ENCODE assay signal across 9 cellular contexts in genomic region chr22:49670610-49671330, GRCh38.
A peak's percentile ranks its signal among the peaks of the same experiment; 100 is the strongest.
DNase-seq lines count a peak whose midpoint lies in the region; ATAC-seq and TF ChIP-seq lines count a peak whose summit lies in the region.
"Had no signal": no experiment of that assay in that cellular context is flagged by ENCODE, and none has a peak within 500 bp of the region (broad histone marks: within the 10 kb centered on the region; RNA-seq: fewer than 3 reads in every experiment).

No MANE protein-coding gene starts in this region.

- intact Hi-C loops in CD4-positive, alpha-beta T cell (cut with DNase I, micrococcal nuclease): no loop called here

- DNase-seq in CD4-positive, alpha-beta T cell: peak in 1 of 10 experiments; percentile 34
- DNase-seq in NT2/D1 (ENCODE audit: low read depth, low spot score): no peak
- DNase-seq in effector memory CD8-positive, alpha-beta T cell: no peak
- DNase-seq in trophoblast cell: no peak
- no peak for DNase-seq in NCI-H1048 (lab: John Stamatoyannopoulos, UW)
- no peak for DNase-seq in superior temporal gyrus (ENCODE audit: extremely low spot score)
- no peak for DNase-seq in SKM-1 treated with dmso at 0.1 percent for 144 hours (lab: John Stamatoyannopoulos, UW; ENCODE audit: unreplicated experiment)
- DNase-seq: anterior cingulate cortex had no signal

- peak overlapping the region; percentile 84 for H3K4me3 Mint-ChIP-seq in CD4-positive, alpha-beta T cell
- H3K4me3 Mint-ChIP-seq in effector memory CD8-positive, alpha-beta T cell: peak overlapping the region; percentile 73 to 82

- no peak overlapping the region for H3K14ac ChIP-seq in trophoblast cell (ENCODE audit: low read length)

- no peaks in the 10 kb centered on the region for H3K36me3 Mint-ChIP-seq in CD4-positive, alpha-beta T cell (ENCODE audit: low read depth)
- H3K36me3 Mint-ChIP-seq in effector memory CD8-positive, alpha-beta T cell (ENCODE audit: insufficient read depth): no peaks in the 10 kb centered on the region

- H2BK5ac ChIP-seq in trophoblast cell (ENCODE audit: low read depth, low read length, poor library complexity): no peak overlapping the region

- no peaks in the 10 kb centered on the region for H3K79me2 ChIP-seq in trophoblast cell (ENCODE audit: control insufficient read depth, insufficient read depth, low read length, poor library complexity)

- H3K4me2 ChIP-seq in trophoblast cell (ENCODE audit: low read length): peak overlapping the region; percentile 39

- H4K91ac ChIP-seq in trophoblast cell (ENCODE audit: low read depth, low read length): no peak overlapping the region

- H2AK5ac ChIP-seq in trophoblast cell (ENCODE audit: low read length): no peak overlapping the region

- H3K4me3 ChIP-seq in NT2/D1 (ENCODE audit: insufficient read length, low read depth) (peak overlapping the region; percentile 26), trophoblast cell (ENCODE audit: low read depth, low read length) (no peak overlapping the region)

- POLR2A ChIA-PET in CD4-positive, alpha-beta T cell (lab: Charles Lee): interaction anchor here (2.1 kb wide), 1 partner anchor 13 kb away, joined by 10 read pairs; no protein-coding TSS in a partner anchor

- no CpG with 5 or more reads among the region's 45 CpGs for WGBS in trophoblast cell (ENCODE audit: extremely low coverage, insufficient coverage, insufficient read length)

- H2BK120ac ChIP-seq in trophoblast cell (ENCODE audit: insufficient read depth, low read length, poor library complexity): no peak overlapping the region

- H2AFZ ChIP-seq in trophoblast cell (ENCODE audit: insufficient read depth, low read length, poor library complexity): no peak overlapping the region

- peaks cover 33% of the 10 kb centered on the region for H3K27me3 Mint-ChIP-seq in CD4-positive, alpha-beta T cell
- peaks cover 28 to 35% of the 10 kb centered on the region in 2 donors for H3K27me3 Mint-ChIP-seq in effector memory CD8-positive, alpha-beta T cell

- H3K4ac ChIP-seq in trophoblast cell (ENCODE audit: low read depth, low read length): no peak overlapping the region

- H3K9ac ChIP-seq in NT2/D1 (ENCODE audit: insufficient read length, low read depth) (peak overlapping the region; percentile 50), trophoblast cell (ENCODE audit: low read length) (no peak overlapping the region)

- no peak overlapping the region for H3K27ac Mint-ChIP-seq in CD4-positive, alpha-beta T cell
- H3K27ac Mint-ChIP-seq in effector memory CD8-positive, alpha-beta T cell: peak overlapping the region; percentile 11 to 68

- ATAC-seq in CD4-positive, alpha-beta T cell (ENCODE audit: poor library complexity): peak; percentile 43
- ATAC-seq in effector memory CD8-positive, alpha-beta T cell (replicated peaks): peak; percentile 57
- no peak for ATAC-seq in HG02970 (IDR thresholded peaks at IDR 0.05; ENCODE audit: low FRiP score, unreplicated experiment)

- H4K8ac ChIP-seq in trophoblast cell (ENCODE audit: low read depth, low read length): no peak overlapping the region

- H3K4me1 Mint-ChIP-seq in CD4-positive, alpha-beta T cell (ENCODE audit: low read depth): peaks cover 33% of the 10 kb centered on the region
- H3K4me1 Mint-ChIP-seq in effector memory CD8-positive, alpha-beta T cell (ENCODE audit: low read depth in 2 of 2): peaks cover 16 to 17% of the 10 kb centered on the region in 2 donors

- H3K23ac ChIP-seq in trophoblast cell (ENCODE audit: low read length): no peak overlapping the region

- no peaks in the 10 kb centered on the region for H3K9me3 Mint-ChIP-seq in CD4-positive, alpha-beta T cell
- no peaks in the 10 kb centered on the region for H3K9me3 Mint-ChIP-seq in effector memory CD8-positive, alpha-beta T cell

- CTCF ChIA-PET in CD4-positive, alpha-beta T cell (lab: Charles Lee): no interaction called here

- H3K27me3 ChIP-seq in CD4-positive, alpha-beta T cell (ENCODE audit: control insufficient read depth, insufficient read depth, low read length): peaks cover 28% of the 10 kb centered on the region
- H3K27me3 ChIP-seq in NT2/D1 (ENCODE audit: insufficient read depth, insufficient read length): peaks cover 62% of the 10 kb centered on the region
- peaks cover 35% of the 10 kb centered on the region for H3K27me3 ChIP-seq in trophoblast cell (ENCODE audit: insufficient read depth, low read length)

- no peaks in the 10 kb centered on the region for H3K4me1 ChIP-seq in NT2/D1 (ENCODE audit: insufficient read depth, insufficient read length)
- H3K4me1 ChIP-seq in trophoblast cell (ENCODE audit: control insufficient read depth in 1 of 2, insufficient read depth in 2 of 2, low read length in 2 of 2): peaks cover 4 to 6% of the 10 kb centered on the region in 2 experiments

- no peak overlapping the region for H3K18ac ChIP-seq in trophoblast cell (ENCODE audit: low read length)

- no peak for TF ChIP-seq CTCF in CD4-positive, alpha-beta T cell (IDR thresholded peaks at IDR 0.05)

- no peaks in the 10 kb centered on the region for H3K9me3 ChIP-seq in CD4-positive, alpha-beta T cell (ENCODE audit: control insufficient read depth, low read length)
- H3K9me3 ChIP-seq in NT2/D1 (ENCODE audit: insufficient read depth, low read length) (peaks cover 11% of the 10 kb centered on the region; the same call in 1 of the 2 replicates), trophoblast cell (ENCODE audit: insufficient read depth, low read depth, low read length) (peaks cover 8% of the 10 kb centered on the region)

- H3K79me1 ChIP-seq in trophoblast cell (ENCODE audit: low read length): no peaks in the 10 kb centered on the region

- no peaks in the 10 kb centered on the region for H3K36me3 ChIP-seq in NT2/D1 (ENCODE audit: insufficient read depth, insufficient read length, low read length)
- no peaks in the 10 kb centered on the region for H3K36me3 ChIP-seq in trophoblast cell (ENCODE audit: control insufficient read depth in 1 of 2, insufficient read depth in 2 of 2, low read length in 2 of 2)

- no peak overlapping the region for H2BK12ac ChIP-seq in trophoblast cell (ENCODE audit: low read length)

- no peak overlapping the region for H3K27ac ChIP-seq in CD4-positive, alpha-beta T cell (ENCODE audit: low read depth, low read length)
- H3K27ac ChIP-seq in trophoblast cell (ENCODE audit: low read depth, low read length): no peak overlapping the region

- H4K12ac ChIP-seq in trophoblast cell (ENCODE audit: low read depth, low read length): no peak overlapping the region
